In genomic region chr3:32847045-32847444, GRCh38 we compare ENCODE assay signal across 11 cellular contexts. TPM values are rescaled to one million over a fixed set of nuclear protein-coding genes. Genes with fewer than 3 reads are reported as not detected.
DNase-seq lines count a peak whose midpoint lies in the region; FAIRE-seq and TF ChIP-seq lines count a peak whose summit lies in the region.
"Not testable (repeated sequence)": the region's sequence is repeated elsewhere in the genome, so short reads cannot be mapped to it uniquely, and the experiment has no call there.
"Had no signal": no experiment of that assay in that cellular context is flagged by ENCODE, and none has a peak within 500 bp of the region (broad histone marks: within the 10 kb centered on the region; RNA-seq: fewer than 3 reads in every experiment).

No MANE protein-coding gene starts in this region.

- not testable (repeated sequence) for H2AFZ ChIP-seq in H9 (ENCODE audit: low read length); H1 (ENCODE audit: low read length); endothelial cell of umbilical vein (ENCODE audit: low read depth, low read length); hepatocyte; neural progenitor cell (replicated peaks)

- H3K27me3 Mint-ChIP-seq in H9 (ENCODE audit: low read depth); neural progenitor cell (ENCODE audit: insufficient read depth, low read depth); type B pancreatic cell: not testable (repeated sequence)

- not testable (repeated sequence) for H3K79me1 ChIP-seq in H9 (ENCODE audit: insufficient read depth, low read depth, low read length, poor library complexity, severe bottlenecking); H1 (ENCODE audit: low read depth, low read length); mesendoderm (ENCODE audit: low read length)

- H2BK12ac ChIP-seq in H9 (ENCODE audit: insufficient read length, low read depth, low read length); H1 (ENCODE audit: low read depth, low read length): not testable (repeated sequence)

- H3K27ac Mint-ChIP-seq in H9 (peak overlapping the region in 2 of 3 experiments; percentile 44 to 56; a peak in 2 of 7 replicates), type B pancreatic cell (peak overlapping the region; percentile 76)
- H3K27ac Mint-ChIP-seq in neural progenitor cell: not testable (repeated sequence)

- H2BK20ac ChIP-seq in H9 (ENCODE audit: low read depth, low read length, poor library complexity, severe bottlenecking); H1 (ENCODE audit: low read length): not testable (repeated sequence)

- H3K56ac ChIP-seq in H9 (ENCODE audit: insufficient read length, low read depth, low read length); H1 (replicated peaks; ENCODE audit: insufficient read length, low read depth, low read length); mesendoderm (ENCODE audit: low read length): not testable (repeated sequence)

- H3K4me3 Mint-ChIP-seq in H9: peak overlapping the region in 1 of 2 experiments; percentile 50; a peak in 3 of 5 replicates
- H3K4me3 Mint-ChIP-seq in neural progenitor cell, type B pancreatic cell: not testable (repeated sequence)

- H3K36me3 ChIP-seq in H1 (ENCODE audit: control insufficient read depth in 2 of 4, insufficient read depth in 4 of 4, low read length in 3 of 4); endothelial cell of umbilical vein (ENCODE audit: control insufficient read depth in 2 of 2, extremely low read depth in 1 of 2, insufficient read depth in 2 of 2, low read length in 2 of 2); hepatocyte (replicated peaks; ENCODE audit: insufficient read depth, low read depth); mesendoderm (ENCODE audit: control insufficient read depth, insufficient read depth, low read length); neural progenitor cell: not testable (repeated sequence)

- H3K36me3 Mint-ChIP-seq in H9 (ENCODE audit: insufficient read depth in 1 of 3, low read depth in 3 of 3): peaks cover 0 to 24% (median 17%) of the 10 kb centered on the region in 3 experiments; a peak in 6 of 7 replicates
- H3K36me3 Mint-ChIP-seq in neural progenitor cell, type B pancreatic cell: not testable (repeated sequence)

- TF ChIP-seq POLR2A in H1 (IDR thresholded peaks at IDR 0.05; ENCODE audit: control extremely low read depth in 1 of 2, low read depth in 2 of 2, low read length in 2 of 2); endothelial cell of umbilical vein (IDR thresholded peaks at IDR 0.05; ENCODE audit: low read depth, low read length): not testable (repeated sequence)

- not testable (repeated sequence) for FAIRE-seq in H1 (lab: Jason Lieb, UNC)
- FAIRE-seq in endothelial cell of umbilical vein (lab: Jason Lieb, UNC): peak; percentile 40

- H3K9me3 ChIP-seq in H9 (ENCODE audit: control insufficient read depth, low read depth, low read length); H1 (ENCODE audit: insufficient read depth in 2 of 2, low read depth in 1 of 2, low read length in 1 of 2); endothelial cell of umbilical vein (replicated peaks; ENCODE audit: control insufficient read depth, insufficient read depth, low read length); hepatocyte (ENCODE audit: low read depth); neural progenitor cell (ENCODE audit: low read depth): not testable (repeated sequence)

- POLR2A ChIA-PET in H1 (lab: Charles Lee; ENCODE audit: partially characterized antibody): interaction anchor here (0.6 to 10.2 kb wide), 13 partner anchors 9 to 53 kb away, joined by 3 to 104 read pairs (median 5); no protein-coding TSS in a partner anchor
- POLR2A ChIA-PET in endothelial cell of umbilical vein (lab: Charles Lee): not testable (repeated sequence)

- H3K9ac ChIP-seq in H9 (ENCODE audit: extremely low read depth, insufficient read length, low read length); H1 (replicated peaks in 1 of 4; ENCODE audit: extremely low read depth in 1 of 4, low read depth in 3 of 4, low read length in 3 of 4); endothelial cell of umbilical vein (replicated peaks; ENCODE audit: extremely low read depth, insufficient read depth, low read length); mesendoderm (ENCODE audit: low read length); neural progenitor cell: not testable (repeated sequence)

- not testable (repeated sequence) for H3K27ac ChIP-seq in H9 (ENCODE audit: insufficient read length, low read depth, low read length); H1 (ENCODE audit: low read depth, low read length); endothelial cell of umbilical vein (ENCODE audit: insufficient read depth, low read depth, low read length); mesendoderm (ENCODE audit: low read depth, low read length); neural progenitor cell
- H3K27ac ChIP-seq in VCaP (peak overlapping the region; percentile 71), hepatocyte (peak overlapping the region; percentile 8)

- H3K9me2 ChIP-seq in hepatocyte (replicated peaks; ENCODE audit: insufficient read depth): not testable (repeated sequence)

- not testable (repeated sequence) for H3K4me2 ChIP-seq in H9 (ENCODE audit: insufficient read depth, insufficient read length, low read length); endothelial cell of umbilical vein (ENCODE audit: insufficient read depth, low read length); hepatocyte; mesendoderm (ENCODE audit: low read length)
- peak overlapping the region; percentile 30 to 81 for H3K4me2 ChIP-seq in H1 (ENCODE audit: insufficient read depth in 1 of 2, low read depth in 2 of 2, low read length in 2 of 2)
- peak overlapping the region; percentile 7 for H3K4me2 ChIP-seq in neural progenitor cell

- not testable (repeated sequence) for TF ChIP-seq CTCF in H9 (conservative IDR thresholded peaks at IDR 0.05); VCaP (conservative IDR thresholded peaks at IDR 0.05); H1 (IDR thresholded peaks at IDR 0.05; ENCODE audit: control extremely low read depth in 1 of 3, insufficient read depth in 1 of 3, low read depth in 1 of 3, low read length in 3 of 3); endothelial cell of umbilical vein (IDR thresholded peaks at IDR 0.05; ENCODE audit: extremely low read depth in 1 of 2, insufficient read depth in 1 of 2, low read depth in 1 of 2, low read length in 2 of 2); hepatocyte (IDR thresholded peaks at IDR 0.05; ENCODE audit: poor library complexity); neural progenitor cell (IDR thresholded peaks at IDR 0.05); type B pancreatic cell (conservative IDR thresholded peaks at IDR 0.05)

- intact Hi-C loops in endothelial cell of umbilical vein (cut with micrococcal nuclease): not testable (repeated sequence)

- no CpG with 5 or more reads among the region's 15 CpGs for WGBS in H9 (ENCODE audit: extremely low coverage, insufficient read length, low lambda C conversion rate)
- WGBS in H1 (ENCODE audit: extremely low coverage in 1 of 2, insufficient coverage in 1 of 2, insufficient read length in 1 of 2, insufficient replicate concordance in 2 of 2, low coverage in 1 of 2, low lambda C conversion rate in 2 of 2, missing lambda C conversion rate in 1 of 2), 2 experiments: 90% methylated on average over 15 of the region's 15 CpGs; no CpG with 5 or more reads in 1 of the 2 experiments
- WGBS in hepatocyte (ENCODE audit: low lambda C conversion rate, missing lambda C conversion rate): 92% methylated on average over 15 of the region's 15 CpGs
- no CpG with 5 or more reads among the region's 15 CpGs for WGBS in mesendoderm (ENCODE audit: extremely low coverage, insufficient coverage, low lambda C conversion rate)

- not testable (repeated sequence) for H2BK15ac ChIP-seq in H9 (ENCODE audit: low read depth, low read length); H1 (ENCODE audit: low read length); mesendoderm (replicated peaks; ENCODE audit: low read depth)

- not testable (repeated sequence) for BruUV-seq in endothelial cell of umbilical vein (replicated peaks; lab: Mats Ljungman, UMichigan)

- H3T11ph ChIP-seq in H9 (ENCODE audit: low read length): not testable (repeated sequence)

- not testable (repeated sequence) for H3K9me3 Mint-ChIP-seq in H9, neural progenitor cell, type B pancreatic cell

- H3K23ac ChIP-seq in H9 (ENCODE audit: insufficient read length, low read depth, low read length); H1 (ENCODE audit: insufficient read length); mesendoderm (ENCODE audit: low read length): not testable (repeated sequence)

- not testable (repeated sequence) for TF ChIP-seq EP300 in H1 (IDR thresholded peaks at IDR 0.05; ENCODE audit: borderline replicate concordance in 1 of 2, low read depth in 2 of 2, low read length in 2 of 2)

- H3K27me3 ChIP-seq in H9 (ENCODE audit: insufficient read depth, low read length); H1 (replicated peaks in 1 of 4; ENCODE audit: control insufficient read depth in 3 of 4, extremely low read depth in 1 of 4, insufficient read depth in 3 of 4, low read length in 3 of 4); hepatocyte; mesendoderm (ENCODE audit: insufficient read depth, low read length, poor library complexity); neural progenitor cell: not testable (repeated sequence)
- H3K27me3 ChIP-seq in endothelial cell of umbilical vein (ENCODE audit: control insufficient read depth in 2 of 2, insufficient read depth in 2 of 2, low read length in 2 of 2): peaks cover 3 to 12% of the 10 kb centered on the region in 2 experiments

- not testable (repeated sequence) for H2AK5ac ChIP-seq in H9 (ENCODE audit: insufficient read length, low read length); H1 (ENCODE audit: low read depth, low read length); mesendoderm (ENCODE audit: low read length)

- peaks cover 87% of the 10 kb centered on the region for H3K79me2 ChIP-seq in H9 (ENCODE audit: insufficient read depth, low read length)
- peaks cover 78 to 98% of the 10 kb centered on the region in 2 experiments for H3K79me2 ChIP-seq in H1 (ENCODE audit: control insufficient read depth in 1 of 2, insufficient read depth in 2 of 2, low read length in 2 of 2)
- not testable (repeated sequence) for H3K79me2 ChIP-seq in endothelial cell of umbilical vein (ENCODE audit: control insufficient read depth, insufficient read depth, low read length)
- H3K79me2 ChIP-seq in hepatocyte: peaks cover 90% of the 10 kb centered on the region
- H3K79me2 ChIP-seq in mesendoderm (ENCODE audit: control insufficient read depth, insufficient read depth, low read length): peaks cover 90% of the 10 kb centered on the region
- peaks cover 93% of the 10 kb centered on the region for H3K79me2 ChIP-seq in neural progenitor cell (ENCODE audit: low read depth)

- not testable (repeated sequence) for H3K9me1 ChIP-seq in endothelial cell of umbilical vein (replicated peaks; ENCODE audit: control insufficient read depth, extremely low read depth, insufficient read depth, low read length)

- H3K4me1 ChIP-seq in H9 (ENCODE audit: insufficient read depth, low read length) (peaks cover 56% of the 10 kb centered on the region), H1 (replicated peaks in 1 of 4; ENCODE audit: control insufficient read depth in 3 of 4, insufficient read depth in 4 of 4, low read length in 3 of 4) (peaks cover 49 to 71% (median 59%) of the 10 kb centered on the region in 4 experiments), hepatocyte (ENCODE audit: insufficient read depth) (peaks cover 67% of the 10 kb centered on the region), mesendoderm (ENCODE audit: control insufficient read depth, low read depth, low read length) (peaks cover 59% of the 10 kb centered on the region), neural progenitor cell (peaks cover 94% of the 10 kb centered on the region)
- H3K4me1 ChIP-seq in endothelial cell of umbilical vein (ENCODE audit: control insufficient read depth, extremely low read depth, insufficient read depth, low read length): not testable (repeated sequence)

- H4K20me1 ChIP-seq in H9 (ENCODE audit: control insufficient read depth, insufficient read depth, insufficient read length); endothelial cell of umbilical vein (replicated peaks; ENCODE audit: control insufficient read depth, extremely low read depth, insufficient read depth, low read length); hepatocyte (ENCODE audit: insufficient read depth, poor library complexity, severe bottlenecking): not testable (repeated sequence)
- H4K20me1 ChIP-seq in H1 (replicated peaks in 1 of 2; ENCODE audit: control insufficient read depth in 1 of 2, insufficient read depth in 2 of 2, low read length in 2 of 2) (peaks cover 51 to 53% of the 10 kb centered on the region in 2 experiments), neural progenitor cell (ENCODE audit: low read depth) (peaks cover 96% of the 10 kb centered on the region)

- not testable (repeated sequence) for TF ChIP-seq RAD21 in H1 (IDR thresholded peaks at IDR 0.05 in 1 of 2, conservative IDR thresholded peaks at IDR 0.05 in 1 of 2; ENCODE audit: low read depth in 2 of 2, low read length in 2 of 2)

- not testable (repeated sequence) for H4K5ac ChIP-seq in H9 (ENCODE audit: insufficient read length, low read depth, low read length); H1 (ENCODE audit: insufficient read length, low read depth, low read length); mesendoderm (ENCODE audit: low read length)

- CTCF ChIA-PET in H1 (lab: Charles Lee; ENCODE audit: partially characterized antibody) (interaction anchor here (0.7 to 5.5 kb wide), 7 partner anchors 18 to 69 kb away, joined by 3 to 34 read pairs (median 4); no protein-coding TSS in a partner anchor), endothelial cell of umbilical vein (lab: Charles Lee) (interaction anchor here (1.0 kb wide), 1 partner anchor 12 kb away, joined by 3 read pairs; no protein-coding TSS in a partner anchor)

- H3K18ac ChIP-seq in H9 (ENCODE audit: insufficient read length, low read depth, low read length): not testable (repeated sequence)
- H3K18ac ChIP-seq in H1 (ENCODE audit: extremely low read depth, low read length): 0 out of 2 replicates have a peak overlapping the region, but pooled peaks have one; percentile 41
- H3K18ac ChIP-seq in mesendoderm (ENCODE audit: low read length): peak overlapping the region; percentile 30

- not testable (repeated sequence) for DNase-seq in H9; H1 (ENCODE audit: low read depth in 1 of 2, low spot score in 2 of 2); endothelial cell of umbilical vein (ENCODE audit: low read depth, low spot score); hepatocyte (ENCODE audit: low spot score); mesendoderm; neural progenitor cell (ENCODE audit: low spot score); type B pancreatic cell (ENCODE audit: extremely low spot score, unreplicated experiment)

- not testable (repeated sequence) for H3K4ac ChIP-seq in H9 (ENCODE audit: low read depth, low read length); H1 (replicated peaks; ENCODE audit: insufficient read length, low read depth, low read length); mesendoderm (ENCODE audit: low read depth, low read length)

- H4K8ac ChIP-seq in H9 (replicated peaks; ENCODE audit: insufficient read length, low read depth, low read length); H1 (ENCODE audit: extremely low read depth, insufficient read depth, low read length); mesendoderm (ENCODE audit: low read depth, low read length): not testable (repeated sequence)

- peaks cover 72% of the 10 kb centered on the region for H3F3A ChIP-seq in neural progenitor cell (ENCODE audit: low read depth)

- not testable (repeated sequence) for H2BK120ac ChIP-seq in H9 (ENCODE audit: low read depth, low read length, poor library complexity, severe bottlenecking); H1 (replicated peaks; ENCODE audit: low read depth, low read length); mesendoderm (ENCODE audit: low read depth, low read length)

- H3K23me2 ChIP-seq in H9 (ENCODE audit: insufficient read length, low read depth, low read length, poor library complexity, severe bottlenecking); H1 (ENCODE audit: low read depth, low read length): not testable (repeated sequence)

- dilution Hi-C loops in endothelial cell of umbilical vein (cut with MboI; ENCODE audit: extremely low pct_ligation_motif_present, low sequenced_read_pairs): not testable (repeated sequence)

- H2BK5ac ChIP-seq in H9 (ENCODE audit: insufficient read length, low read length); H1 (ENCODE audit: low read depth, low read length); mesendoderm (ENCODE audit: low read length): not testable (repeated sequence)

- not testable (repeated sequence) for H3K14ac ChIP-seq in H9 (ENCODE audit: insufficient read depth, low read length); H1 (ENCODE audit: insufficient read length)

- H3K4me1 Mint-ChIP-seq in H9 (peaks cover 89 to 94% of the 10 kb centered on the region in 2 experiments), neural progenitor cell (peaks cover 92% of the 10 kb centered on the region), type B pancreatic cell (ENCODE audit: unreplicated experiment) (peaks cover 76% of the 10 kb centered on the region)

- H4K91ac ChIP-seq in H9 (ENCODE audit: insufficient read length, low read depth, low read length); H1 (replicated peaks; ENCODE audit: insufficient read length, low read length): not testable (repeated sequence)

- H3K4me3 ChIP-seq in H1 (ENCODE audit: extremely low read depth in 1 of 4, insufficient read depth in 2 of 4, low read depth in 3 of 4, low read length in 4 of 4): peak overlapping the region in 1 of 4 experiments; percentile 37; a peak in 1 of 8 replicates
- H3K4me3 ChIP-seq in endothelial cell of umbilical vein (replicated peaks in 1 of 3; ENCODE audit: insufficient read depth in 1 of 3, low read depth in 1 of 3, low read length in 3 of 3); hepatocyte; mesendoderm (ENCODE audit: low read length); neural progenitor cell: not testable (repeated sequence)

RNA-seq across cellular contexts. Expression of gene TRIM71, which starts 29.2 kb away (rescaled TPM):
- total RNA-seq in H9 (2021): 364 and 376 TPM in 2 replicates
- 293 and 296 TPM in 2 replicates for total RNA-seq in H1 (2021; fragmentation: NEBNext Ultra II Directional; extraction: Animal tissue kit (Norgen Biotek cat#: 25700))
- 53.7 and 69.5 TPM in 2 replicates for polyA plus RNA-seq in H1 (2011; rRNA removed)
- polyA plus RNA-seq in H1 (2011; cell fraction: cytosol; rRNA removed): 68.9 TPM
- polyA plus RNA-seq in H1 (2011; cell fraction: nucleus; rRNA removed): 102 TPM
- polyA plus RNA-seq in H1 (2012, experiment 1 of 2): 85.2 to 149 TPM (median 103 TPM) in 4 replicates
- polyA plus RNA-seq in H1 (2012, experiment 2 of 2): 12.6 TPM
- 97.8 TPM for polyA plus RNA-seq in H1 (2013, experiment 1 of 2)
- polyA plus RNA-seq in H1 (2013, experiment 2 of 2): 89.4 TPM
- 269 and 275 TPM in 2 replicates for polyA minus RNA-seq in H1 (2011; rRNA and poly(A)+ RNA removed)
- polyA minus RNA-seq in H1 (2011; cell fraction: cytosol; rRNA and poly(A)+ RNA removed): 280 TPM
- polyA minus RNA-seq in H1 (2011; cell fraction: nucleus; rRNA and poly(A)+ RNA removed): 319 TPM
- total RNA-seq in endothelial cell of umbilical vein: not detected in 2 replicates
- polyA plus RNA-seq in endothelial cell of umbilical vein: 0.02 TPM in 1 of 2 replicates, not detected in the other
- polyA plus RNA-seq in endothelial cell of umbilical vein (2011; cell fraction: cytosol; rRNA removed): not detected in 2 replicates
- polyA plus RNA-seq in endothelial cell of umbilical vein (2011; cell fraction: nucleus; rRNA removed): not detected in 2 replicates
- not detected in 2 replicates for polyA plus RNA-seq in endothelial cell of umbilical vein (2012)
- polyA minus RNA-seq in endothelial cell of umbilical vein: not detected in 2 replicates
- not detected for polyA minus RNA-seq in endothelial cell of umbilical vein (2011; cell fraction: cytosol; rRNA and poly(A)+ RNA removed)
- polyA minus RNA-seq in endothelial cell of umbilical vein (2011; cell fraction: nucleus; rRNA and poly(A)+ RNA removed): not detected in 2 replicates
- total RNA-seq in hepatocyte: 11.5 and 14.5 TPM in 2 replicates
- 1.9 and 2.5 TPM in 2 replicates for polyA plus RNA-seq in hepatocyte
- 53.0 TPM for polyA plus RNA-seq in mesendoderm (2013, experiment 1 of 2)
- 51.3 TPM for polyA plus RNA-seq in mesendoderm (2013, experiment 2 of 2)
- total RNA-seq in neural progenitor cell (ENCODE audit: low replicate concordance): 106 and 107 TPM in 2 replicates
- 11.2 and 26.5 TPM in 2 replicates for total RNA-seq in type B pancreatic cell (ENCODE audit: low replicate concordance)
- total RNA-seq: CD4-positive, alpha-beta memory T cell; HFFc6 had no signal
- polyA plus RNA-seq: BJ; CD4-positive, alpha-beta memory T cell had no signal

Comparison
In these comparisons a context has a peak if more than half of its experiments do, and no peak if none do; other contexts are left out.
1. RNA of gene TRIM71, which starts 29.2 kb away (total RNA-seq): 364 to 376 TPM in H9, 293 to 296 TPM in H1, 106 to 107 TPM in neural progenitor cell, 11.2 to 26.5 TPM in type B pancreatic cell and 11.5 to 14.5 TPM in hepatocyte; not detected in endothelial cell of umbilical vein; every median in the first group is over 10 times any median in the second.